Comparison of ENCODE assay signal across 24 cellular contexts in the genomic region with DNA sequence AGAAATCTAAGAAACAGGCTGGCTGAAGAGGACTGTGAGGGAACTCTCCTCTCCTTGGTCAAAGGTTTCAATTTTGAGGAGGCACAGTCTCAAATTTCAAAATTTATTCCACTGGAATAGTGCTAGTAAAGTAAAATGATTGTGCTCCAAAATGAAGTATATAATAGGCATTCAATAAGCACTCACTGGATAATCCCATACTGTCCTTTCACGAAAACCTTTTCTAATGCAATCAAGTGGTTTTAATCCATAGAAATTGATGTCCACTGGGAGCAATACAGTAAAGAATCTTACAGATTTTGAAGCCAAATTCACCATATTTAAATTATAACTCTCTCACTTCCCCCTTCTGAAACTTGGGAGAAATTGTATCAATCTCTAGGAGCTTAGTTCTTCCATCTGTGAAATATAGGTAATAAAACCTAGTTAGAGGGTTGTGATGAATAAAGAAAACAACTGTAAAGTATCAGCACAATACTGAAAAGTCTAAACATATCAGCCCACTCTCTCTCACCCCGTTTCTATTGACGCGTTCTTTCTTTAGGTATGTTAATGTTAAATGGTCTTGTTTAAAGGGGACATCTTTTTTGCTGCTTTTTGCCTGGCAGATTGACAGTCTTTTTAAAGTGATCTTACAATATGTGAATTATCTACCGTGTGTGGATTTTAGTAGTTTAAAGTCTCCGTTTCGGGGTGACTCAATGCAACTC. TPM values are rescaled to one million over a fixed set of nuclear protein-coding genes. Genes with fewer than 3 reads are reported as not detected.
"Had no signal": no experiment of that assay in that cellular context is flagged by ENCODE, and none has a peak within 500 bp of the region (broad histone marks: within the 10 kb centered on the region; RNA-seq: fewer than 3 reads in every experiment).

No MANE protein-coding gene starts in this region.

- H3K27me3 ChIP-seq: brain microvascular endothelial cell, cardiac muscle cell had no signal

- H3K4me3 ChIP-seq: cardiac muscle cell had no signal

- H3K27ac ChIP-seq: brain microvascular endothelial cell, cardiac muscle cell had no signal

- H3K27me3 Mint-ChIP-seq: activated CD4-positive, alpha-beta memory T cell treated with anti-CD3 and anti-CD28 coated beads for 36 hours; activated CD4-positive, alpha-beta T cell treated with anti-CD3 and anti-CD28 coated beads, Interleukin-2, amount 10 ng/mL, durations not matched to agents 7 days and 5 days; activated naive CD4-positive, alpha-beta T cell treated with anti-CD3 and anti-CD28 coated beads, Interleukin-2, amount 10 ng/mL, durations not matched to agents 7 days and 5 days; activated naive CD8-positive, alpha-beta T cell treated with anti-CD3 and anti-CD28 coated beads for 36 hours; activated T-helper 17 cell treated with anti-CD3 and anti-CD28 coated beads, Interleukin-2, amount 50 U/mL, for 72 hours; T-helper 17 cell had no signal

- H3K36me3 ChIP-seq: brain microvascular endothelial cell, cardiac muscle cell had no signal

- ATAC-seq: activated T-helper 17 cell treated with anti-CD3 and anti-CD28 coated beads, Interleukin-2, amount 50 U/mL, for 72 hours; PC-3; T-helper 17 cell had no signal

- H3K27ac Mint-ChIP-seq: activated CD4-positive, alpha-beta memory T cell treated with anti-CD3 and anti-CD28 coated beads for 36 hours; activated CD4-positive, alpha-beta T cell treated with anti-CD3 and anti-CD28 coated beads, Interleukin-2, amount 10 ng/mL, durations not matched to agents 7 days and 5 days; activated naive CD4-positive, alpha-beta T cell treated with anti-CD3 and anti-CD28 coated beads, Interleukin-2, amount 10 ng/mL, durations not matched to agents 7 days and 5 days; activated naive CD8-positive, alpha-beta T cell treated with anti-CD3 and anti-CD28 coated beads for 36 hours; activated T-helper 17 cell treated with anti-CD3 and anti-CD28 coated beads, Interleukin-2, amount 50 U/mL, for 72 hours; T-helper 17 cell had no signal

- H3K4me3 Mint-ChIP-seq: activated CD4-positive, alpha-beta memory T cell treated with anti-CD3 and anti-CD28 coated beads for 36 hours; activated CD4-positive, alpha-beta T cell treated with anti-CD3 and anti-CD28 coated beads, Interleukin-2, amount 10 ng/mL, durations not matched to agents 7 days and 5 days; activated naive CD4-positive, alpha-beta T cell treated with anti-CD3 and anti-CD28 coated beads, Interleukin-2, amount 10 ng/mL, durations not matched to agents 7 days and 5 days; activated naive CD8-positive, alpha-beta T cell treated with anti-CD3 and anti-CD28 coated beads for 36 hours; activated T-helper 17 cell treated with anti-CD3 and anti-CD28 coated beads, Interleukin-2, amount 50 U/mL, for 72 hours; T-helper 17 cell had no signal

- H3K9me3 Mint-ChIP-seq: activated CD4-positive, alpha-beta memory T cell treated with anti-CD3 and anti-CD28 coated beads for 36 hours; activated T-helper 17 cell treated with anti-CD3 and anti-CD28 coated beads, Interleukin-2, amount 50 U/mL, for 72 hours had no signal

- DNase-seq: activated CD4-positive, alpha-beta memory T cell treated with anti-CD3 and anti-CD28 coated beads for 36 hours; activated CD4-positive, alpha-beta T cell treated with anti-CD3 and anti-CD28 coated beads, Interleukin-2, amount 10 ng/mL, durations not matched to agents 7 days and 5 days; activated CD4-positive, CD25-positive, alpha-beta regulatory T cell; activated gamma-delta T cell; activated naive CD4-positive, alpha-beta T cell treated with anti-CD3 and anti-CD28 coated beads, Interleukin-2, amount 10 ng/mL, durations not matched to agents 7 days and 5 days; activated naive CD8-positive, alpha-beta T cell treated with anti-CD3 and anti-CD28 coated beads for 36 hours; activated T-cell treated with anti-CD3 and anti-CD28 coated beads for 4 hours; activated T-cell treated with anti-CD3 and anti-CD28 coated beads, Interleukin-2, amount 50 U/mL, for 48 hours; brain microvascular endothelial cell; Kasumi-1; NCI-H1105 treated with DMSO at 0.1 percent for 48 hours; NCI-H146; NCI-H187 treated with DMSO at 0.1 percent for 48 hours; NCI-H2081 treated with DMSO at 0.1 percent for 48 hours; NCI-H2227 treated with DMSO at 0.1 percent for 48 hours; NCI-H446 treated with DMSO at 0.1 percent for 48 hours; NCI-H524 treated with DMSO at 0.1 percent for 48 hours; NCI-H748 treated with DMSO at 0.1 percent for 48 hours; PC-3; SHP77; T-helper 17 cell; T-helper 9 cell had no signal

RNA-seq across cellular contexts. Expression of gene LRRN3, which starts 40.8 kb away (rescaled TPM):
- total RNA-seq: PC-3 had no signal
